In the genomic region with DNA sequence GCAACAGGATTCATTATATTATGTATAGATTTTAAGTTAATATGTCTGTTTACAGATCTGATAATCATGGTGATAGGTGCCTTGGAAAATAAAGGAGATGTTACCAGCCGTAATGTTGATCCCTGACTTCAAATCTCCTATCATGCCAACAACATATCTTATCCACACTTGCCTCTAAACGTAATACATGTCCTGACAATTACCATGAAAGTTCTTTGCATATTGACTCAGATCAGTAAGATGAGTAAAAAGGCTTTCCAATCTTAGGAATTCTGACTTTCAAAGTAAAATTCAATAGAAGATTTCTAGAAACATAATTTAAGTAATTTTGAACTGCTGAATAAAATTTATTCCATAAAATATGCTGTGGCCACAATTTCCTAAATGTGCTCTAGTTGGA, we compare ENCODE assay signal across 20 cellular contexts.
"Had no signal": no experiment of that assay in that cellular context is flagged by ENCODE, and none has a peak within 500 bp of the region (broad histone marks: within the 10 kb centered on the region; RNA-seq: fewer than 3 reads in every experiment).

No MANE protein-coding gene starts in this region.

- H3K36me3 Mint-ChIP-seq: immature natural killer cell; stimulated activated effector memory CD8-positive, alpha-beta T cell treated with anti-CD3 and anti-CD28 coated beads, Interleukin-12 subunit alpha, Interleukin-12 subunit beta, amount 100 ng/mL, for 72 hours had no signal

- H3K4me3 ChIP-seq: dorsolateral prefrontal cortex, esophagus squamous epithelium, lung, psoas muscle, right lobe of liver, tibial nerve had no signal

- H3K27ac ChIP-seq: dorsolateral prefrontal cortex, psoas muscle, right lobe of liver, tibial nerve had no signal

- H3K9me3 ChIP-seq: psoas muscle, right lobe of liver had no signal

- H3K27ac Mint-ChIP-seq: immature natural killer cell; naive thymus-derived CD4-positive, alpha-beta T cell; nephron progenitor cell; stimulated activated effector memory CD8-positive, alpha-beta T cell treated with anti-CD3 and anti-CD28 coated beads, Interleukin-12 subunit alpha, Interleukin-12 subunit beta, amount 100 ng/mL, for 72 hours had no signal

- H3K4me3 Mint-ChIP-seq: immature natural killer cell; naive thymus-derived CD4-positive, alpha-beta T cell; nephron progenitor cell; stimulated activated effector memory CD8-positive, alpha-beta T cell treated with anti-CD3 and anti-CD28 coated beads, Interleukin-12 subunit alpha, Interleukin-12 subunit beta, amount 100 ng/mL, for 72 hours had no signal

- ATAC-seq: left colon; left ventricle myocardium superior; naive thymus-derived CD4-positive, alpha-beta T cell; psoas muscle; stimulated activated effector memory CD8-positive, alpha-beta T cell treated with anti-CD3 and anti-CD28 coated beads, Interleukin-12 subunit alpha, Interleukin-12 subunit beta, amount 100 ng/mL, for 72 hours; stimulated activated naive CD8-positive, alpha-beta T cell treated with anti-CD3 and anti-CD28 coated beads, Interleukin-15, Interleukin-2, amounts not matched to agents 100 U/mL and 50 U/mL, for 24 hours had no signal

- H3K4me1 ChIP-seq: psoas muscle, right lobe of liver had no signal

- H3K27me3 ChIP-seq: esophagus squamous epithelium, right lobe of liver, tibial nerve had no signal

- FAIRE-seq: kidney had no signal

- H3K27me3 Mint-ChIP-seq: naive thymus-derived CD4-positive, alpha-beta T cell had no signal

- H3K9me3 Mint-ChIP-seq: nephron progenitor cell had no signal

- H3K36me3 ChIP-seq: esophagus squamous epithelium, right lobe of liver, tibial nerve had no signal

- H3K4me1 Mint-ChIP-seq: immature natural killer cell; naive thymus-derived CD4-positive, alpha-beta T cell; nephron progenitor cell; stimulated activated effector memory CD8-positive, alpha-beta T cell treated with anti-CD3 and anti-CD28 coated beads, Interleukin-12 subunit alpha, Interleukin-12 subunit beta, amount 100 ng/mL, for 72 hours had no signal

- DNase-seq: cortex of kidney; dorsolateral prefrontal cortex; effector CD8-positive, alpha-beta T cell; esophagus squamous epithelium; immature natural killer cell; kidney; left colon; left ventricle myocardium superior; mesendoderm; naive thymus-derived CD4-positive, alpha-beta T cell; nephron progenitor cell; psoas muscle; retina; right lobe of liver; stimulated activated CD4-positive, alpha-beta T cell treated with anti-CD3 and anti-CD28 coated beads, Interleukin-4, amount 100 ng/mL, for 1 hour; stimulated activated CD8-positive, alpha-beta memory T cell treated with anti-CD3 and anti-CD28 coated beads, Interleukin-4, amount 100 ng/mL, for 48 hours; stimulated activated naive CD8-positive, alpha-beta T cell treated with anti-CD3 and anti-CD28 coated beads, Interleukin-15, Interleukin-2, amounts not matched to agents 100 U/mL and 50 U/mL, for 24 hours had no signal
